ENCODE assay signal across 31 cellular contexts in genomic region chr17:11953924-11954323, GRCh38.
"Had no signal": no experiment of that assay in that cellular context is flagged by ENCODE, and none has a peak within 500 bp of the region (broad histone marks: within the 10 kb centered on the region; RNA-seq: fewer than 3 reads in every experiment).

No MANE protein-coding gene starts in this region.

- H3K27me3 ChIP-seq: adrenal gland, cardiac muscle cell had no signal

- H3K36me3 ChIP-seq: adrenal gland, cardiac muscle cell had no signal

- H3K4me3 ChIP-seq: adrenal gland, cardiac muscle cell had no signal

- ATAC-seq: activated CD8-positive, alpha-beta T cell treated with anti-CD3 and anti-CD28 coated beads for 36 hours; activated naive CD4-positive, alpha-beta T cell treated with anti-CD3 and anti-CD28 coated beads, Interleukin-2, amount 50 U/mL, for 72 hours; activated T-cell treated with anti-CD3 and anti-CD28 coated beads, Interleukin-2, amount 50 U/mL, for 4 hours; activated T-cell treated with anti-CD3 and anti-CD28 coated beads, Interleukin-2, amount 50 U/mL, for 72 hours; activated T-helper 17 cell treated with anti-CD3 and anti-CD28 coated beads, Interleukin-2, amount 50 U/mL, for 72 hours had no signal

- H3K4me1 ChIP-seq: adrenal gland had no signal

- DNase-seq: activated B cell treated with CpG ODN at 0.5 μM for 24 hours; activated CD4-positive, alpha-beta memory T cell treated with anti-CD3 and anti-CD28 coated beads for 36 hours; activated CD4-positive, alpha-beta T cell treated with anti-CD3 and anti-CD28 coated beads for 4 hours; activated CD4-positive, alpha-beta T cell treated with anti-CD3 and anti-CD28 coated beads, Interleukin-2, amount 10 ng/mL, durations not matched to agents 24 days and 14 days; activated CD4-positive, alpha-beta T cell treated with anti-CD3 and anti-CD28 coated beads, Interleukin-2, amount 50 U/mL, for 1 hour; activated CD4-positive, alpha-beta T cell treated with anti-CD3 and anti-CD28 coated beads, Interleukin-2, amount 50 U/mL, for 4 hours; activated CD4-positive, CD25-positive, alpha-beta regulatory T cell treated with anti-CD3 and anti-CD28 coated beads, Interleukin-2, amount 50 U/mL, for 72 hours; activated CD8-positive, alpha-beta memory T cell treated with anti-CD3 and anti-CD28 coated beads, Interleukin-2, amount 50 U/mL, for 4 hours; activated CD8-positive, alpha-beta T cell treated with anti-CD3 and anti-CD28 coated beads for 36 hours; activated effector memory CD4-positive, alpha-beta T cell treated with anti-CD3 and anti-CD28 coated beads, Interleukin-2, amount 50 U/mL, for 16 hours; activated gamma-delta T cell treated with Interleukin-2 at 50 U/mL for 16 hours; activated naive CD4-positive, alpha-beta T cell; activated naive CD4-positive, alpha-beta T cell treated with anti-CD3 and anti-CD28 coated beads for 36 hours; activated naive CD4-positive, alpha-beta T cell treated with anti-CD3 and anti-CD28 coated beads, Interleukin-2, amount 50 U/mL, for 16 hours; activated naive CD8-positive, alpha-beta T cell treated with anti-CD3 and anti-CD28 coated beads for 36 hours; activated T-cell treated with anti-CD3 and anti-CD28 coated beads for 4 hours; activated T-cell treated with anti-CD3 and anti-CD28 coated beads, Interleukin-2, amount 50 U/mL, for 1 hour; activated T-cell treated with anti-CD3 and anti-CD28 coated beads, Interleukin-2, amount 50 U/mL, for 4 hours; activated T-cell treated with anti-CD3 and anti-CD28 coated beads, Interleukin-2, amount 50 U/mL, for 72 hours; adrenal gland; amniotic stem cell; aorta; caudate nucleus; cerebellar nuclear complex; T-helper 1 cell; T-helper 2 cell; T-helper 9 cell had no signal

- H3K27ac ChIP-seq: adrenal gland, cardiac muscle cell, VCaP had no signal
